In genomic region chr3:185071401-185071800, GRCh38 we compare ENCODE assay signal across 19 cellular contexts.
"Had no signal": no experiment of that assay in that cellular context is flagged by ENCODE, and none has a peak within 500 bp of the region (broad histone marks: within the 10 kb centered on the region; RNA-seq: fewer than 3 reads in every experiment).

No MANE protein-coding gene starts in this region.

- H3K27me3 Mint-ChIP-seq: activated CD8-positive, alpha-beta T cell treated with anti-CD3 and anti-CD28 coated beads for 36 hours; activated naive CD8-positive, alpha-beta T cell treated with anti-CD3 and anti-CD28 coated beads, Interleukin-2, amount 10 ng/mL, durations not matched to agents 7 days and 5 days; progenitor cell of endocrine pancreas had no signal

- H3K9me3 ChIP-seq: esophagus squamous epithelium, transverse colon had no signal

- H3K9me3 Mint-ChIP-seq: activated CD8-positive, alpha-beta T cell treated with anti-CD3 and anti-CD28 coated beads for 36 hours; activated naive CD8-positive, alpha-beta T cell treated with anti-CD3 and anti-CD28 coated beads, Interleukin-2, amount 10 ng/mL, durations not matched to agents 7 days and 5 days; activated T-cell treated with anti-CD3 and anti-CD28 coated beads, Interleukin-2, amount 50 U/mL, for 72 hours; stimulated activated memory B cell treated with anti-CD40 and anti-IgM and Interleukin-4, amounts not matched to agents 10 μg/mL and 1 μg/mL and 100 μg/mL, for 72 hours had no signal

- FAIRE-seq: small intestine had no signal

- H3K36me3 ChIP-seq: esophagus squamous epithelium, transverse colon had no signal

- H3K4me3 ChIP-seq: esophagus squamous epithelium, lung, transverse colon had no signal

- ATAC-seq: activated CD8-positive, alpha-beta T cell treated with anti-CD3 and anti-CD28 coated beads for 36 hours; activated T-cell treated with anti-CD3 and anti-CD28 coated beads, Interleukin-2, amount 50 U/mL, for 72 hours; naive thymus-derived CD4-positive, alpha-beta T cell; stimulated activated memory B cell treated with anti-CD40 and anti-IgM and Interleukin-4, amounts not matched to agents 10 μg/mL and 1 μg/mL and 100 μg/mL, for 72 hours had no signal

- H3K4me3 Mint-ChIP-seq: activated CD8-positive, alpha-beta T cell treated with anti-CD3 and anti-CD28 coated beads for 36 hours; activated naive CD8-positive, alpha-beta T cell treated with anti-CD3 and anti-CD28 coated beads, Interleukin-2, amount 10 ng/mL, durations not matched to agents 7 days and 5 days; activated T-cell treated with anti-CD3 and anti-CD28 coated beads, Interleukin-2, amount 50 U/mL, for 72 hours; naive thymus-derived CD4-positive, alpha-beta T cell; stimulated activated memory B cell treated with anti-CD40 and anti-IgM and Interleukin-4, amounts not matched to agents 10 μg/mL and 1 μg/mL and 100 μg/mL, for 72 hours had no signal

- H3K4me1 ChIP-seq: esophagus squamous epithelium had no signal

- DNase-seq: activated CD4-positive, alpha-beta T cell treated with anti-CD3 and anti-CD28 coated beads for 4 hours; activated CD8-positive, alpha-beta memory T cell treated with anti-CD3 and anti-CD28 coated beads, Interleukin-2, amount 50 U/mL, for 4 hours; activated CD8-positive, alpha-beta T cell treated with anti-CD3 and anti-CD28 coated beads for 36 hours; activated naive CD8-positive, alpha-beta T cell treated with anti-CD3 and anti-CD28 coated beads, Interleukin-2, amount 10 ng/mL, durations not matched to agents 7 days and 5 days; activated T-cell treated with anti-CD3 and anti-CD28 coated beads, Interleukin-2, amount 50 U/mL, for 72 hours; anterior cingulate cortex; esophagus squamous epithelium; foreskin fibroblast; left cardiac atrium; naive thymus-derived CD4-positive, alpha-beta T cell; right cardiac atrium; small intestine; stimulated activated CD4-positive, alpha-beta T cell treated with anti-CD3 and anti-CD28 coated beads, Interleukin-1b, Interleukin-23, amount 100 ng/mL, for 48 hours; substantia nigra; T-helper 9 cell; transverse colon had no signal

- H3K36me3 Mint-ChIP-seq: activated naive CD8-positive, alpha-beta T cell treated with anti-CD3 and anti-CD28 coated beads, Interleukin-2, amount 10 ng/mL, durations not matched to agents 7 days and 5 days; naive thymus-derived CD4-positive, alpha-beta T cell; stimulated activated memory B cell treated with anti-CD40 and anti-IgM and Interleukin-4, amounts not matched to agents 10 μg/mL and 1 μg/mL and 100 μg/mL, for 72 hours had no signal

- H3K27ac ChIP-seq: esophagus squamous epithelium had no signal

- H3K27me3 ChIP-seq: transverse colon had no signal

- H3K27ac Mint-ChIP-seq: activated CD8-positive, alpha-beta T cell treated with anti-CD3 and anti-CD28 coated beads for 36 hours; activated naive CD8-positive, alpha-beta T cell treated with anti-CD3 and anti-CD28 coated beads, Interleukin-2, amount 10 ng/mL, durations not matched to agents 7 days and 5 days; activated T-cell treated with anti-CD3 and anti-CD28 coated beads, Interleukin-2, amount 50 U/mL, for 72 hours; naive thymus-derived CD4-positive, alpha-beta T cell; progenitor cell of endocrine pancreas; stimulated activated memory B cell treated with anti-CD40 and anti-IgM and Interleukin-4, amounts not matched to agents 10 μg/mL and 1 μg/mL and 100 μg/mL, for 72 hours had no signal

- H3K4me1 Mint-ChIP-seq: activated naive CD8-positive, alpha-beta T cell treated with anti-CD3 and anti-CD28 coated beads, Interleukin-2, amount 10 ng/mL, durations not matched to agents 7 days and 5 days; naive thymus-derived CD4-positive, alpha-beta T cell; stimulated activated memory B cell treated with anti-CD40 and anti-IgM and Interleukin-4, amounts not matched to agents 10 μg/mL and 1 μg/mL and 100 μg/mL, for 72 hours had no signal
